ENCODE assay signal across 7 cellular contexts in the genomic region with DNA sequence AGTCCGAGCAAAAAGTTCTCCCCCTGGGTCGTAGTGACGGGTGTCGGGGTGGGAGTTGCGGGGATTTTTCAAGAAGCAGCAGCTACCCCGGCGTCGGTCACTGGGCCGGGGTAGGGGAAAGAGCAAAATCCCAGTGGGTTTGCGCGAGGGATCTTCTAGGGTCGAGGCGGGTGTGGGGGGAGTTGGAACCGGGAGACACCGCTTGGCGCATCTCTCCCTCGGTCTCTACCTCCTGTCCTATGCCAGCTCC. TPM values are rescaled to one million over a fixed set of nuclear protein-coding genes. Genes with fewer than 3 reads are reported as not detected.
DNase-seq lines count a peak whose midpoint lies in the region; ATAC-seq and TF ChIP-seq lines count a peak whose summit lies in the region.

No MANE protein-coding gene starts in this region.

- no peaks in the 10 kb centered on the region for H3K9me3 Mint-ChIP-seq in activated naive CD8-positive, alpha-beta T cell treated with anti-CD3 and anti-CD28 coated beads, Interleukin-2, amount 50 U/mL, for 24 hours

- ATAC-seq in activated naive CD8-positive, alpha-beta T cell treated with anti-CD3 and anti-CD28 coated beads, Interleukin-2, amount 50 U/mL, for 24 hours, result no peak
- ATAC-seq in HG03432 (IDR thresholded peaks at IDR 0.05; ENCODE audit: unreplicated experiment), result no peak
- ATAC-seq in GM21360 (IDR thresholded peaks at IDR 0.05; ENCODE audit: unreplicated experiment), result no peak

- H3K4me3 ChIP-seq in kidney epithelial cell (ENCODE audit: low read depth, low read length), result peak overlapping the region; percentile 94

- TF ChIP-seq CTCF in kidney epithelial cell (IDR thresholded peaks at IDR 0.05; ENCODE audit: insufficient read depth, low read length, poor library complexity, severe bottlenecking), result no peak

- H3K36me3 Mint-ChIP-seq in activated naive CD8-positive, alpha-beta T cell treated with anti-CD3 and anti-CD28 coated beads, Interleukin-2, amount 50 U/mL, for 24 hours (ENCODE audit: low read depth), result peaks cover 9% of the 10 kb centered on the region

- H3K4me1 Mint-ChIP-seq in activated naive CD8-positive, alpha-beta T cell treated with anti-CD3 and anti-CD28 coated beads, Interleukin-2, amount 50 U/mL, for 24 hours, result peaks cover 24% of the 10 kb centered on the region

- peak overlapping the region; percentile 90 for H3K27ac ChIP-seq in temporal lobe (ENCODE audit: low read depth, low read length)

- H3K27me3 Mint-ChIP-seq in activated naive CD8-positive, alpha-beta T cell treated with anti-CD3 and anti-CD28 coated beads, Interleukin-2, amount 50 U/mL, for 24 hours, result no peaks in the 10 kb centered on the region

- H3K36me3 ChIP-seq in kidney epithelial cell (ENCODE audit: control insufficient read depth, insufficient read depth, low read length), result no peaks in the 10 kb centered on the region

- H3K27me3 ChIP-seq in kidney epithelial cell (ENCODE audit: control insufficient read depth, insufficient read depth, low read length), result no peaks in the 10 kb centered on the region

- DNase-seq in HuH-7 (ENCODE audit: low spot score), result peak; percentile 63
- no peak for DNase-seq in activated naive CD8-positive, alpha-beta T cell treated with anti-CD3 and anti-CD28 coated beads, Interleukin-2, amount 50 U/mL, for 24 hours
- DNase-seq in kidney epithelial cell (ENCODE audit: low read depth), result no peak
- no peak for DNase-seq in KBM-7

- peak overlapping the region; percentile 89 for H3K4me3 Mint-ChIP-seq in activated naive CD8-positive, alpha-beta T cell treated with anti-CD3 and anti-CD28 coated beads, Interleukin-2, amount 50 U/mL, for 24 hours

- in situ Hi-C loops in KBM-7 (cut with MboI; ENCODE audit: low pct_unique_long_range_greater_than_20kb, low sequenced_read_pairs), result no loop called here

- H3K27ac Mint-ChIP-seq in activated naive CD8-positive, alpha-beta T cell treated with anti-CD3 and anti-CD28 coated beads, Interleukin-2, amount 50 U/mL, for 24 hours, result peak overlapping the region; percentile 86

RNA-seq across cellular contexts. Expression of gene UBTF, which starts 2.3 kb away (rescaled TPM):
- total RNA-seq in kidney epithelial cell (35.7 and 41.7 TPM in 2 replicates), temporal lobe (61.2 TPM)

RNA-seq across cellular contexts. Expression of gene ATXN7L3, which starts 22.1 kb away (rescaled TPM):
- total RNA-seq in kidney epithelial cell, result 50.8 and 65.9 TPM in 2 replicates
- total RNA-seq in temporal lobe, result 52.9 TPM

RNA-seq across cellular contexts. Expression of gene TMUB2, which starts 35.0 kb away (rescaled TPM):
- total RNA-seq in kidney epithelial cell (35.0 and 40.5 TPM in 2 replicates), temporal lobe (19.4 TPM)

RNA-seq across cellular contexts. Expression of gene SLC4A1, which starts 46.1 kb away (rescaled TPM):
- total RNA-seq in kidney epithelial cell (not detected in 2 replicates), temporal lobe (5.2 TPM)

RNA-seq across cellular contexts. Expression of gene ASB16, which starts 51.3 kb away (rescaled TPM):
- not detected in 2 replicates for total RNA-seq in kidney epithelial cell
- not detected for total RNA-seq in temporal lobe
